Comparison of ENCODE assay signal across 21 cellular contexts in the genomic region with DNA sequence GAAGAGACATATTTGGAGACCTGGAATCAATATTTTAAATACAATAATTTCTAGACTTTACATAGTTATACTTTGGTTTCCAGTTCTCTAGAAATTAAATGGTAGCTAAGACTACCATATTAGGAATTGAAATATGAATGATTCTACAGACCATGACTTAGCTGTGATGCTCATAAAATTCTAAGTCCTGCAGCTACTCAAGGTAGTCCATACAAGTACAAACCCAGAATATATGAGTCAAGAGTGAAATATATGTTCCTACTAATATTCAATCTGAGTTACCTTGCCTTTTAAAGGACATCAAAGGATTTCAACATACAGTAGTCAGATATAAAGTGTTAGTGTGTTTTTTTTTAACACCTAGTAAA.
"Had no signal": no experiment of that assay in that cellular context is flagged by ENCODE, and none has a peak within 500 bp of the region (broad histone marks: within the 10 kb centered on the region; RNA-seq: fewer than 3 reads in every experiment).

No MANE protein-coding gene starts in this region.

- H3K27me3 ChIP-seq: ovary, right atrium auricular region, suprapubic skin, transverse colon, upper lobe of right lung, uterus had no signal

- H3K27ac ChIP-seq: coronary artery, ovary, right atrium auricular region, suprapubic skin, transverse colon, upper lobe of right lung, uterus had no signal

- H3K4me3 Mint-ChIP-seq: effector memory CD8-positive, alpha-beta T cell; memory B cell; natural killer cell; stimulated activated naive CD8-positive, alpha-beta T cell treated with anti-CD3 and anti-CD28 coated beads, Interleukin-15, amount 100 ng/mL, for 72 hours had no signal

- H3K9me3 ChIP-seq: ovary, right atrium auricular region, suprapubic skin, transverse colon, upper lobe of right lung, uterus had no signal

- H3K36me3 ChIP-seq: ovary, right atrium auricular region, suprapubic skin, transverse colon, upper lobe of right lung, uterus had no signal

- DNase-seq: dermis blood vessel endothelial cell; effector memory CD8-positive, alpha-beta T cell; erythroblast; natural killer cell; occipital lobe; ovary; stimulated activated CD4-positive, alpha-beta T cell treated with anti-CD3 and anti-CD28 coated beads, Interleukin-12 subunit alpha, Interleukin-12 subunit beta, amount 100 ng/mL, for 4 hours; stimulated activated CD4-positive, alpha-beta T cell treated with anti-CD3 and anti-CD28 coated beads, Interleukin-1b, Interleukin-23, amount 100 ng/mL, for 48 hours; stimulated activated CD4-positive, alpha-beta T cell treated with anti-CD3 and anti-CD28 coated beads, Interleukin-4, amount 100 ng/mL, for 1 hour; stimulated activated CD8-positive, alpha-beta memory T cell treated with anti-CD3 and anti-CD28 coated beads, Interleukin-4, amount 100 ng/mL, for 48 hours; stimulated activated naive CD4-positive, alpha-beta T cell; stimulated activated naive CD8-positive, alpha-beta T cell treated with anti-CD3 and anti-CD28 coated beads, Interleukin-15, amount 100 ng/mL, for 72 hours; transverse colon; upper lobe of right lung; uterus had no signal

- H3K36me3 Mint-ChIP-seq: natural killer cell had no signal

- H3K4me1 Mint-ChIP-seq: natural killer cell had no signal

- H3K27me3 Mint-ChIP-seq: effector memory CD8-positive, alpha-beta T cell; memory B cell; stimulated activated naive CD8-positive, alpha-beta T cell treated with anti-CD3 and anti-CD28 coated beads, Interleukin-15, amount 100 ng/mL, for 72 hours had no signal

- H3K27ac Mint-ChIP-seq: effector memory CD8-positive, alpha-beta T cell; memory B cell; natural killer cell; stimulated activated naive CD8-positive, alpha-beta T cell treated with anti-CD3 and anti-CD28 coated beads, Interleukin-15, amount 100 ng/mL, for 72 hours had no signal

- H3K4me3 ChIP-seq: coronary artery, lung, ovary, right atrium auricular region, smooth muscle cell, suprapubic skin, transverse colon, upper lobe of right lung, uterus had no signal

- H3K4me2 ChIP-seq: smooth muscle cell had no signal

- H3K9me3 Mint-ChIP-seq: effector memory CD8-positive, alpha-beta T cell; memory B cell; natural killer cell; stimulated activated naive CD8-positive, alpha-beta T cell treated with anti-CD3 and anti-CD28 coated beads, Interleukin-15, amount 100 ng/mL, for 72 hours had no signal

- H3K4me1 ChIP-seq: right atrium auricular region, upper lobe of right lung, uterus had no signal
